In the genomic region with DNA sequence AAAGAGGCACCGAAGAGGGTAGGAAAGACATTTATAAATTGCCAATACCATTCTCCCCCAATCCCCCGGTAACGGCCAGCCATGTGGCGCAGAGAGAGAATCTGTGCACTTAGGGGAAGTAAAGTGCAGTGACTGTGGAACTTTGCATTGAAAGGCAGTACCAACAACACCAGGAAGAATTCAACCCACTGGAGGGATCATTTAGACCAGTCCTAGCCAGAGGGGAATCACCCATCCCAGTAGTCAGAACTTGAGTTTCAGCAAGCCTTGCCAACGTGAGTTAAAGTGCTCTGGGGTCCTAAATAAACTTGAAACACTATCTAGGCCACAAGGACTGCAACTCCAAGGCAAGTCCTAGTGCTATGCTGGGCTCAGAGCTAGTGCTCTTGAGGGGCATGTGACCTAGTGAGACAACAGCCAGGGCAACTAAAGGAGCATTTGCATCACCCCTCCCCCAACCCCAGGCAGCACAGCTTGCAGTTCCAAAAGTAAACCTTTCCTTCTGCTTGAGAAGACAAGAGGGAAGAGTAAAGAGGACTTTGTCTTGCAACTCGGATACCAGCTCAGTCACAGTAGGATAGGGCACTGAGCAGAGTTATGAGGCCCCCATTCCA, we compare ENCODE assay signal across 1 cellular context.
TF ChIP-seq lines count a peak whose summit lies in the region.

No MANE protein-coding gene starts in this region.

TF ChIP-seq in K562, 482 proteins besides CTCF, POLR2A, EP300 and RAD21:
- TF ChIP-seq RAD51 (IDR thresholded peaks at IDR 0.05; ENCODE audit: borderline replicate concordance, low read depth) (peak; percentile 15; the same call in 1 of the 2 replicates), PML (IDR thresholded peaks at IDR 0.05; ENCODE audit: low read length) (no peak)
- TF ChIP-seq, protein P1, sequence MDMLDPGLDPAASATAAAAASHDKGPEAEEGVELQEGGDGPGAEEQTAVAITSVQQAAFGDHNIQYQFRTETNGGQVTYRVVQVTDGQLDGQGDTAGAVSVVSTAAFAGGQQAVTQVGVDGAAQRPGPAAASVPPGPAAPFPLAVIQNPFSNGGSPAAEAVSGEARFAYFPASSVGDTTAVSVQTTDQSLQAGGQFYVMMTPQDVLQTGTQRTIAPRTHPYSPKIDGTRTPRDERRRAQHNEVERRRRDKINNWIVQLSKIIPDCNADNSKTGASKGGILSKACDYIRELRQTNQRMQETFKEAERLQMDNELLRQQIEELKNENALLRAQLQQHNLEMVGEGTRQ (CRISPR knock-in tag; IDR thresholded peaks at IDR 0.05), result 0 out of 2 replicates have a peak, but pooled peaks have one; percentile 31
